11 cellular contexts compared by ENCODE assay signal in the genomic region with DNA sequence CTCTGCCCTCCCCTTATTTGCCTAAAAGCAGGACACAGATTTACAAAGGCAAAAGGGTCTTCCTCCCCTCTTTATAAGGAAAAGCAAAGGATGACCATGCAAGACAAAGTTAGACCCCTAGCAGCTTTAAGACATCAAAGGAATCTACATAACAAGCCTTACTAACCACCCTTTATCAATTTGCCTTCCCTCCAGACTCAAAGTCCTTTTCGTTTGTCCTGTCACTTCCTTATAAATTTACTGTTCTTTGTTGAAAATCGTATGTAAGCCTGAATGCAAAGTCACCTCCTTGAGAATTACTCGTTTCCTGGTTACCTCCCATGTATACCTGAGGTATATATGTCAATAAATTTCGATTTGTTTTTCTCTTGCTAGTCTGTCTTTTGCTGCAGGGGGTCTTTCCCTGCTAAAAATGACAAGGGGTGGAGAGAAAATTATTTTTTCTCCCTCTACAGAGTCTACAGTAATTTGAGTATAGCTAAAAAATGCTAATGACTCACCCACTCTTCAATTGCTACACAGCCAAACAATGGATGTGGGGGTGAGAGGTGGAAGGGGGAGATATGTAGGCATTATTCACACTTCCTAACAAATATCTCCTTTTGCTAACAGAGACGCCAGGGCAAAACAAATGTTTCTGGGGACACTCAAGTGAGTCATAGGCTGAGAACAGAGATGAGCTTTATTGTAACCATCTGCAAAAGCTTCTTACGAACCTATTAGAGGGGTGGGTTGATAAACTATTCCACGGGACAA. TPM values are rescaled to one million over a fixed set of nuclear protein-coding genes. Genes with fewer than 3 reads are reported as not detected.
DNase-seq lines count a peak whose midpoint lies in the region; ATAC-seq and TF ChIP-seq lines count a peak whose summit lies in the region.
"Had no signal": no experiment of that assay in that cellular context is flagged by ENCODE, and none has a peak within 500 bp of the region (broad histone marks: within the 10 kb centered on the region; RNA-seq: fewer than 3 reads in every experiment).

No MANE protein-coding gene starts in this region.

- H3K27me3 Mint-ChIP-seq in T-helper 1 cell treated with Interleukin-12 subunit alpha and Interleukin-12 subunit beta and Interleukin-4 antibody, amounts not matched to agents 30 μg/mL and 1 μg/mL, for 36 hours (ENCODE audit: low read depth): peaks cover 26% of the 10 kb centered on the region
- H3K27me3 Mint-ChIP-seq in activated CD8-positive, alpha-beta T cell treated with anti-CD3 and anti-CD28 coated beads for 36 hours: no peaks in the 10 kb centered on the region

- WGBS in smooth muscle cell (ENCODE audit: low lambda C conversion rate): 4% methylated on average over 7 of the region's 7 CpGs

- TF ChIP-seq CTCF in smooth muscle cell (IDR thresholded peaks at IDR 0.05; ENCODE audit: borderline replicate concordance, insufficient read depth, poor library complexity, severe bottlenecking): no peak
- no peak for TF ChIP-seq CTCF in activated CD8-positive, alpha-beta T cell treated with anti-CD3 and anti-CD28 coated beads for 36 hours (IDR thresholded peaks at IDR 0.05)

- peaks cover 31% of the 10 kb centered on the region for H3K4me1 ChIP-seq in smooth muscle cell (ENCODE audit: low read depth)

- peaks cover 4% of the 10 kb centered on the region for H3K79me2 ChIP-seq in smooth muscle cell (ENCODE audit: low read depth)

- peak; percentile 80 for ATAC-seq in SK-N-SH treated with all-trans-retinoic acid at 6 μM for 48 hours
- ATAC-seq in activated CD8-positive, alpha-beta T cell treated with anti-CD3 and anti-CD28 coated beads for 36 hours: no peak

- H3K9ac ChIP-seq in smooth muscle cell (ENCODE audit: low read depth): peak overlapping the region; percentile 19

- no peak overlapping the region for H3K4me3 Mint-ChIP-seq in T-helper 1 cell treated with Interleukin-12 subunit alpha and Interleukin-12 subunit beta and Interleukin-4 antibody, amounts not matched to agents 30 μg/mL and 1 μg/mL, for 36 hours
- no peak overlapping the region for H3K4me3 Mint-ChIP-seq in activated CD8-positive, alpha-beta T cell treated with anti-CD3 and anti-CD28 coated beads for 36 hours
- H3K4me3 Mint-ChIP-seq: CD4-positive, CD25-positive, alpha-beta regulatory T cell had no signal

- POLR2A ChIA-PET in activated CD8-positive, alpha-beta T cell treated with anti-CD3 and anti-CD28 coated beads for 36 hours (lab: Charles Lee): no interaction called here

- DNase-seq in T-helper 1 cell (no peak), foreskin melanocyte (peak; percentile 57), smooth muscle cell (lab: John Stamatoyannopoulos, UW; ENCODE audit: unreplicated experiment) (no peak)
- DNase-seq in activated CD8-positive, alpha-beta T cell treated with anti-CD3 and anti-CD28 coated beads for 36 hours: no peak
- DNase-seq in stimulated activated CD4-positive, alpha-beta T cell treated with anti-CD3 and anti-CD28 coated beads, Interleukin-15, amount 100 ng/mL, for 24 hours: no peak
- no peak for DNase-seq in activated CD4-positive, CD25-positive, alpha-beta regulatory T cell (lab: John Stamatoyannopoulos, UW)
- DNase-seq: activated CD8-positive, alpha-beta memory T cell treated with anti-CD3 and anti-CD28 coated beads, Interleukin-2, amount 50 U/mL, for 4 hours; CD4-positive, CD25-positive, alpha-beta regulatory T cell; kidney had no signal

- H4K20me1 ChIP-seq in smooth muscle cell (ENCODE audit: low read depth): peaks cover 8% of the 10 kb centered on the region

- no peaks in the 10 kb centered on the region for H3K9me3 ChIP-seq in smooth muscle cell (replicated peaks; ENCODE audit: low read depth)

- H2AFZ ChIP-seq in smooth muscle cell (ENCODE audit: low read depth): peak overlapping the region; percentile 2

- intact Hi-C loops in activated CD8-positive, alpha-beta T cell treated with anti-CD3 and anti-CD28 coated beads for 36 hours (cut with micrococcal nuclease): no loop called here

- peak overlapping the region; percentile 16 for H3K4me3 ChIP-seq in smooth muscle cell

- peak overlapping the region; percentile 83 for H3K4me2 ChIP-seq in smooth muscle cell

- no peaks in the 10 kb centered on the region for H3K27me3 ChIP-seq in smooth muscle cell (ENCODE audit: low read depth)

- H3K36me3 ChIP-seq in smooth muscle cell (ENCODE audit: low read depth): no peaks in the 10 kb centered on the region

- peak overlapping the region; percentile 49 for H3K27ac ChIP-seq in smooth muscle cell (ENCODE audit: low read depth)

- H3K36me3 Mint-ChIP-seq in T-helper 1 cell treated with Interleukin-12 subunit alpha and Interleukin-12 subunit beta and Interleukin-4 antibody, amounts not matched to agents 30 μg/mL and 1 μg/mL, for 36 hours (ENCODE audit: low read depth): no peaks in the 10 kb centered on the region
- H3K36me3 Mint-ChIP-seq in activated CD8-positive, alpha-beta T cell treated with anti-CD3 and anti-CD28 coated beads for 36 hours (ENCODE audit: low read depth): no peaks in the 10 kb centered on the region
- H3K36me3 Mint-ChIP-seq: CD4-positive, CD25-positive, alpha-beta regulatory T cell had no signal

- peaks cover 1% of the 10 kb centered on the region for H3K4me1 Mint-ChIP-seq in T-helper 1 cell treated with Interleukin-12 subunit alpha and Interleukin-12 subunit beta and Interleukin-4 antibody, amounts not matched to agents 30 μg/mL and 1 μg/mL, for 36 hours (ENCODE audit: low read depth)
- no peaks in the 10 kb centered on the region for H3K4me1 Mint-ChIP-seq in activated CD8-positive, alpha-beta T cell treated with anti-CD3 and anti-CD28 coated beads for 36 hours (ENCODE audit: low read depth)
- H3K4me1 Mint-ChIP-seq: CD4-positive, CD25-positive, alpha-beta regulatory T cell had no signal

- no peaks in the 10 kb centered on the region for H3F3A ChIP-seq in smooth muscle cell (ENCODE audit: low read depth)

- no peaks in the 10 kb centered on the region for H3K9me3 Mint-ChIP-seq in T-helper 1 cell treated with Interleukin-12 subunit alpha and Interleukin-12 subunit beta and Interleukin-4 antibody, amounts not matched to agents 30 μg/mL and 1 μg/mL, for 36 hours
- no peaks in the 10 kb centered on the region for H3K9me3 Mint-ChIP-seq in activated CD8-positive, alpha-beta T cell treated with anti-CD3 and anti-CD28 coated beads for 36 hours

- peak overlapping the region; percentile 41 for H3K27ac Mint-ChIP-seq in T-helper 1 cell treated with Interleukin-12 subunit alpha and Interleukin-12 subunit beta and Interleukin-4 antibody, amounts not matched to agents 30 μg/mL and 1 μg/mL, for 36 hours
- H3K27ac Mint-ChIP-seq in activated CD8-positive, alpha-beta T cell treated with anti-CD3 and anti-CD28 coated beads for 36 hours: no peak overlapping the region
- H3K27ac Mint-ChIP-seq: CD4-positive, CD25-positive, alpha-beta regulatory T cell had no signal

- CTCF ChIA-PET in activated CD8-positive, alpha-beta T cell treated with anti-CD3 and anti-CD28 coated beads for 36 hours (lab: Charles Lee): interaction anchor here (0.9 to 1.3 kb wide), 2 partner anchors 26 to 46 kb away, joined by 3 read pairs; no protein-coding TSS in a partner anchor

TF ChIP-seq in SK-N-SH treated with all-trans-retinoic acid at 6 μM for 48 hours, 23 proteins besides CTCF, POLR2A, EP300 and RAD21 (continues in another document):
- TF ChIP-seq ISL1 (CRISPR knock-in tag; IDR thresholded peaks at IDR 0.05) (no peak), TCF4 (CRISPR knock-in tag; IDR thresholded peaks at IDR 0.05; ENCODE audit: borderline replicate concordance) (no peak), OSR1 (CRISPR knock-in tag; IDR thresholded peaks at IDR 0.05) (no peak), ZNF8 (CRISPR knock-in tag; IDR thresholded peaks at IDR 0.05) (no peak), TOX (CRISPR knock-in tag; IDR thresholded peaks at IDR 0.05; ENCODE audit: borderline replicate concordance) (no peak), ARNTL (CRISPR knock-in tag; IDR thresholded peaks at IDR 0.05; ENCODE audit: borderline replicate concordance, low read depth) (no peak), SNAI2 (CRISPR knock-in tag; IDR thresholded peaks at IDR 0.05) (no peak), BACH2 (CRISPR knock-in tag; IDR thresholded peaks at IDR 0.05; ENCODE audit: borderline replicate concordance) (no peak), ZFP30 (CRISPR knock-in tag; IDR thresholded peaks at IDR 0.05) (no peak), GLIS3 (CRISPR knock-in tag; IDR thresholded peaks at IDR 0.05) (no peak), ZNF70 (CRISPR knock-in tag; IDR thresholded peaks at IDR 0.05) (no peak), ZFP3 (CRISPR knock-in tag; IDR thresholded peaks at IDR 0.05) (no peak), ESRRG (CRISPR knock-in tag; IDR thresholded peaks at IDR 0.05) (no peak)
- TF ChIP-seq, protein P1, sequence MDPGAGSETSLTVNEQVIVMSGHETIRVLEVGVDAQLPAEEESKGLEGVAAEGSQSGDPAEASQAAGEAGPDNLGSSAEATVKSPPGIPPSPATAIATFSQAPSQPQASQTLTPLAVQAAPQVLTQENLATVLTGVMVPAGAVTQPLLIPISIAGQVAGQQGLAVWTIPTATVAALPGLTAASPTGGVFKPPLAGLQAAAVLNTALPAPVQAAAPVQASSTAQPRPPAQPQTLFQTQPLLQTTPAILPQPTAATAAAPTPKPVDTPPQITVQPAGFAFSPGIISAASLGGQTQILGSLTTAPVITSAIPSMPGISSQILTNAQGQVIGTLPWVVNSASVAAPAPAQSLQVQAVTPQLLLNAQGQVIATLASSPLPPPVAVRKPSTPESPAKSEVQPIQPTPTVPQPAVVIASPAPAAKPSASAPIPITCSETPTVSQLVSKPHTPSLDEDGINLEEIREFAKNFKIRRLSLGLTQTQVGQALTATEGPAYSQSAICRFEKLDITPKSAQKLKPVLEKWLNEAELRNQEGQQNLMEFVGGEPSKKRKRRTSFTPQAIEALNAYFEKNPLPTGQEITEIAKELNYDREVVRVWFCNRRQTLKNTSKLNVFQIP (CRISPR knock-in tag; IDR thresholded peaks at IDR 0.05; ENCODE audit: borderline replicate concordance, low read depth): no peak

RNA-seq across cellular contexts. Expression of a gene that starts 13.2 kb away (rescaled TPM):
- 16.0 and 24.3 TPM in 2 replicates for total RNA-seq in smooth muscle cell
- 9.2 and 9.6 TPM in 2 replicates for polyA plus RNA-seq in smooth muscle cell
- 1 to 10 TPM; 1.6 to 2.2 TPM for total RNA-seq in activated CD8-positive, alpha-beta T cell treated with anti-CD3 and anti-CD28 coated beads for 36 hours
